8 cellular contexts compared by ENCODE assay signal in the genomic region with DNA sequence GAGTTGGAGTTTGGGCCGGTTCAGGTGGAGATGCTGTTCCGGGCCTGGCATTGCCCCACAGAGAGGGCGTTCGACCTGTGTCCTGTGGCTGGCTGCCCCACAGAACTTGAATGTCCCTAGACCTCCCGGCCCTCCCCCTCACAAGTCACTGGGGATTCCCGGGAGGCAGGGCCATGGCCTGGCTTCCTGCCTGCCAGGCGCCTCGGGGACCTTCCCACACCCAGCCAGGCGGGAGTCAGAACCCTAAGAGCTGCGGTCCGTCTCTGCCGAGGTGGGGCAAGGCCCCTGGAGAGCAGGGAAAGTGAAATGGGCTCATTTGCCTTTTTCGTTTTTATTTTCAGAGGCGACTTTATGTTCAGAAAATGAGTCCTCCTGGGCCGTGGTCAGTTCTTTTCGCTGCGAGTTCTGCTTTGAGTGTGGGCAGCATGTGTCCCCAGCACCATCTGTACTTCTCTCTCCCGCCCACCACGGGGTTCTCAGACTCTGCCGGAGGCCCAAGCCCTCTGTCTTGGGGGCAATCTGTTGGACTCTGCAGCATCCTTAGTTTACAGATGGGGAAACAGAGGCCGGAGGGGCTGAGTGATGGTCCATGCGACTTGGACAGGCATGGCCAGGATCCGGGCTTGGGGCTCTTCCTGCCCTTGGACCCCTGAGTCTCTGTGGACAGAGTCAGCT. TPM values are rescaled to one million over a fixed set of nuclear protein-coding genes. Genes with fewer than 3 reads are reported as not detected.
DNase-seq lines count a peak whose midpoint lies in the region; ATAC-seq and TF ChIP-seq lines count a peak whose summit lies in the region.

No MANE protein-coding gene starts in this region.

- peak; percentile 66 for DNase-seq in Right ventricle myocardium inferior (ENCODE audit: missing footprints)
- no peak for DNase-seq in cardiac septum (ENCODE audit: low spot score)
- DNase-seq in ascending aorta (ENCODE audit: low spot score in 2 of 2) = no peak
- DNase-seq in NCI-H187 treated with DMSO at 0.1 percent for 48 hours (lab: John Stamatoyannopoulos, UW) = no peak
- DNase-seq in retina = no peak

- H3K27ac ChIP-seq in ascending aorta (peak overlapping the region; percentile 21 to 66), neutrophil (peak overlapping the region; percentile 90)

- intact Hi-C loops in Right ventricle myocardium inferior (cut with DNase I) (loop anchor here (5.0 kb wide), 1 partner anchor 93 kb away; no protein-coding TSS in a partner anchor), cardiac septum (cut with DNase I) (loop anchor here (2.0 to 10.0 kb wide), 2 partner anchors 35 to 315 kb away; a partner anchor contains a TSS), ascending aorta (cut with DNase I) (loop anchor here (10.0 kb wide), 2 partner anchors 255 to 295 kb away; no protein-coding TSS in a partner anchor)

- H3K27me3 ChIP-seq in ascending aorta = no peaks in the 10 kb centered on the region
- no peaks in the 10 kb centered on the region for H3K27me3 ChIP-seq in neutrophil

- H3K9me3 ChIP-seq in ascending aorta (no peaks in the 10 kb centered on the region), neutrophil (no peaks in the 10 kb centered on the region)

- H3K36me3 ChIP-seq in ascending aorta (peaks cover 42 to 55% of the 10 kb centered on the region in 2 donors), neutrophil (peaks cover 85% of the 10 kb centered on the region)

- TF ChIP-seq CTCF in ascending aorta (IDR thresholded peaks at IDR 0.05) (no peak), neutrophil (IDR thresholded peaks at IDR 0.05) (no peak)

- peak; percentile 26 for ATAC-seq in Right ventricle myocardium inferior
- peak; percentile 42 for ATAC-seq in HG03460 (IDR thresholded peaks at IDR 0.05; ENCODE audit: unreplicated experiment)
- no peak for ATAC-seq in esophagus mucosa

- H3K4me1 ChIP-seq in ascending aorta (peaks cover 12 to 47% of the 10 kb centered on the region in 2 donors), neutrophil (ENCODE audit: control insufficient read depth in 1 of 2, insufficient read depth in 1 of 2, low read depth in 1 of 2, low read length in 1 of 2) (peaks cover 99 to 100% of the 10 kb centered on the region in 2 experiments)

- H3K4me3 ChIP-seq in ascending aorta = peak overlapping the region in 1 of 2 donors; percentile 24
- H3K4me3 ChIP-seq in neutrophil (ENCODE audit: low read depth in 1 of 2, low read length in 1 of 2) = peak overlapping the region in 1 of 2 experiments; percentile 26

RNA-seq across cellular contexts. Expression of a gene that starts 8.5 kb away (rescaled TPM):
- total RNA-seq in Right ventricle myocardium inferior (89.6 TPM), cardiac septum (63.1 TPM), ascending aorta (24.6 TPM), esophagus mucosa (12.3 TPM)

RNA-seq across cellular contexts. Expression of a gene that starts 48.7 kb away (rescaled TPM):
- total RNA-seq in Right ventricle myocardium inferior = 14.6 TPM
- total RNA-seq in cardiac septum = 13.8 TPM
- 9.5 TPM for total RNA-seq in ascending aorta
- total RNA-seq in esophagus mucosa = 22.8 TPM
